ENCODE assay signal across 1 cellular context in the genomic region with DNA sequence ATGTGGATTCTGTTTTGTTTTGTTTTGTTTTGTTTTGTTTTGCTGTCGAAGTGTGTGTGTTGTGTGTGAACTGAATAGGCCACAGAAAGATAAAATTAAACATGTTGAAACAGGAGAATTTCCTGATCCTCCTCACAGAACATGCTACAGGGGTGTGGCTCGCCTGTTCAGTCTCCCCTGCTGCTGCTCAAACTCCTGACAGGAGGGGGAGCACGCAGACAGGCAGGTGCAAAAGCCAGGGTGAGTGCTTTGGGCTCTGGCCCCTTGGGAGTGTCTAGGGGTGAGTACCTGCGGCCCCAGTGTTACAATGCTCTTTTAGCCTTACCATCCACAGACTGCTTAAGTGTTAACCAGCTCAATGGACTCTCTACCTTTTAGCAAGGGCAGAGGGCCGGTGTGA.
TF ChIP-seq lines count a peak whose summit lies in the region.

No MANE protein-coding gene starts in this region.

TF ChIP-seq in K562, 482 proteins besides CTCF, POLR2A, EP300 and RAD21:
- TF ChIP-seq STAG1 (CRISPR knock-in tag; IDR thresholded peaks at IDR 0.05; ENCODE audit: borderline replicate concordance) (peak; percentile 11; the same call in 1 of the 2 replicates), SUPT5H (IDR thresholded peaks at IDR 0.05) (no peak), L3MBTL2 (IDR thresholded peaks at IDR 0.05) (no peak), PTBP1 (IDR thresholded peaks at IDR 0.05; ENCODE audit: low read depth, low read length) (no peak)
- TF ChIP-seq, protein P1, sequence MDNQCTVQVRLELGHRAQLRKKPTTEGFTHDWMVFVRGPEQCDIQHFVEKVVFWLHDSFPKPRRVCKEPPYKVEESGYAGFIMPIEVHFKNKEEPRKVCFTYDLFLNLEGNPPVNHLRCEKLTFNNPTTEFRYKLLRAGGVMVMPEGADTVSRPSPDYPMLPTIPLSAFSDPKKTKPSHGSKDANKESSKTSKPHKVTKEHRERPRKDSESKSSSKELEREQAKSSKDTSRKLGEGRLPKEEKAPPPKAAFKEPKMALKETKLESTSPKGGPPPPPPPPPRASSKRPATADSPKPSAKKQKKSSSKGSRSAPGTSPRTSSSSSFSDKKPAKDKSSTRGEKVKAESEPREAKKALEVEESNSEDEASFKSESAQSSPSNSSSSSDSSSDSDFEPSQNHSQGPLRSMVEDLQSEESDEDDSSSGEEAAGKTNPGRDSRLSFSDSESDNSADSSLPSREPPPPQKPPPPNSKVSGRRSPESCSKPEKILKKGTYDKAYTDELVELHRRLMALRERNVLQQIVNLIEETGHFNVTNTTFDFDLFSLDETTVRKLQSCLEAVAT (IDR thresholded peaks at IDR 0.05): no peak
TF ChIP-seq in K562: peak in this region for 1.
